In genomic region chr11:63813035-63813562, GRCh38 we compare ENCODE assay signal across 8 cellular contexts. TPM values are rescaled to one million over a fixed set of nuclear protein-coding genes. Genes with fewer than 3 reads are reported as not detected.
A peak's percentile ranks its signal among the peaks of the same experiment; 100 is the strongest.
DNase-seq lines count a peak whose midpoint lies in the region; ATAC-seq, FAIRE-seq and TF ChIP-seq lines count a peak whose summit lies in the region.

SPINDOC (plus strand) TSS chr11:63813456; CDS start chr11:63813687, 231 bp downstream.

- POLR2A ChIA-PET in A549 (lab: Yijun Ruan, JAX): interaction anchor here (1.2 kb wide), 1 partner anchor 10 kb away, joined by 3 read pairs; no protein-coding TSS in a partner anchor

- TF ChIP-seq EP300 in A549 (IDR thresholded peaks at IDR 0.05): no peak

- H3K36me3 ChIP-seq in spleen: peaks cover 0 to 21% (median 8%) of the 10 kb centered on the region in 6 donors

- H3K4me1 ChIP-seq in A549: peaks cover 17% of the 10 kb centered on the region
- peaks cover 15 to 49% (median 30%) of the 10 kb centered on the region in 6 donors for H3K4me1 ChIP-seq in spleen

- peak; percentile 60 to 89 for DNase-seq in A549 (ENCODE audit: low read depth in 1 of 2, low spot score in 1 of 2)
- peak; percentile 73 for DNase-seq in NCI-H2171 (lab: John Stamatoyannopoulos, UW)
- peak; percentile 33 to 43 (median 41) for DNase-seq in activated CD4-positive, CD25-positive, alpha-beta regulatory T cell (lab: John Stamatoyannopoulos, UW)
- peak; percentile 60 for DNase-seq in central memory CD4-positive, alpha-beta T cell
- peak; percentile 63 for DNase-seq in iris pigment epithelial cell (ENCODE audit: low read depth)
- DNase-seq in spleen: peak; percentile 92

- no peaks in the 10 kb centered on the region for H3K27me3 ChIP-seq in spleen (replicated peaks in 1 of 7)

- H3K9me3 ChIP-seq in A549: no peaks in the 10 kb centered on the region
- no peaks in the 10 kb centered on the region for H3K9me3 ChIP-seq in spleen

- FAIRE-seq in A549 (lab: Jason Lieb, UNC): no peak

- intact Hi-C loops in spleen (cut with DNase I; ENCODE audit: low total_unique reads): no loop called here

- peak within 1 kb of the TSS; percentile 97 for H3K4me2 ChIP-seq in A549

- ATAC-seq in A549 (peak; percentile 89 to 91), GM18520 (IDR thresholded peaks at IDR 0.05; ENCODE audit: unreplicated experiment) (peak; percentile 71), HG03064 (IDR thresholded peaks at IDR 0.05; ENCODE audit: low read depth, unreplicated experiment) (peak; percentile 68)

- CTCF ChIA-PET in A549 (lab: Yijun Ruan, JAX): interaction anchor here (1.0 to 7.0 kb wide), 3 partner anchors 24 to 133 kb away, joined by 4 to 32 read pairs (median 5); partner anchors contain the start of gene ZFTA

- under 1% methylated on average over 22 of the region's 65 CpGs for WGBS in A549 (ENCODE audit: missing lambda C conversion rate)
- 0 to 1% (median 0%) methylated on average over 8 to 65 of the region's 65 CpGs for WGBS in spleen, 5 donors

- peak within 1 kb of the TSS; percentile 94 for H3K4me3 ChIP-seq in A549
- peak within 1 kb of the TSS; percentile 87 to 97 (median 91) for H3K4me3 ChIP-seq in spleen

- no peak for TF ChIP-seq CTCF in A549 (IDR thresholded peaks at IDR 0.05)
- no peak for TF ChIP-seq CTCF in spleen (IDR thresholded peaks at IDR 0.05 in 8 of 11, conservative IDR thresholded peaks at IDR 0.05 in 3 of 11)

- TF ChIP-seq POLR2A in A549 (IDR thresholded peaks at IDR 0.05; ENCODE audit: low read length) (peak; percentile 55), spleen (IDR thresholded peaks at IDR 0.05) (no peak)

- TF ChIP-seq RAD21 in A549 (conservative IDR thresholded peaks at IDR 0.05 in 1 of 2, IDR thresholded peaks at IDR 0.05 in 1 of 2): no peak

- H3K27ac ChIP-seq in A549 (peak within 1 kb of the TSS; percentile 96 to 97), spleen (peak within 1 kb of the TSS; percentile 27 to 87 (median 79))

TF ChIP-seq in A549, 52 proteins besides CTCF, POLR2A, EP300 and RAD21:
- TF ChIP-seq MAFK (IDR thresholded peaks at IDR 0.05; ENCODE audit: partially characterized antibody) (no peak), JUNB (IDR thresholded peaks at IDR 0.05) (no peak), NPAS2 (CRISPR knock-in tag; IDR thresholded peaks at IDR 0.05; ENCODE audit: borderline replicate concordance) (peak; percentile 47; the same call in 1 of the 2 replicates), E2F6 (IDR thresholded peaks at IDR 0.05; ENCODE audit: borderline replicate concordance, low read depth) (peak; percentile 92), RNF2 (IDR thresholded peaks at IDR 0.05; ENCODE audit: borderline replicate concordance, low read depth) (peak; percentile 60; the same call in 1 of the 2 replicates), HOXB13 (CRISPR knock-in tag; IDR thresholded peaks at IDR 0.05; ENCODE audit: low read depth) (peak; percentile 33; the same call in 1 of the 2 replicates), BCL3 (IDR thresholded peaks at IDR 0.05) (peak; percentile 95), MAX (IDR thresholded peaks at IDR 0.05) (peak; percentile 85), JUN (IDR thresholded peaks at IDR 0.05) (peak in 1 of 2 experiments; percentile 85; a peak in 4 of 5 replicates), ATOH8 (CRISPR knock-in tag; IDR thresholded peaks at IDR 0.05; ENCODE audit: low read depth) (peak; percentile 53; the same call in 1 of the 2 replicates), EHMT2 (IDR thresholded peaks at IDR 0.05; ENCODE audit: low read depth) (no peak)
TF ChIP-seq in A549: peak in this region for 8.

RNA-seq across cellular contexts. Expression of gene SPINDOC, which starts in this region (rescaled TPM):
- polyA plus RNA-seq in A549 (2011; rRNA removed) (15.6 and 17.6 TPM in 2 replicates), A549 (2017; fragmentation: RNase III; extraction: RNeasy Plus Mini Kit Qiagen cat#74134 plus additional on column Dnase treatment) (30.4 to 34.8 TPM (median 32.1 TPM) in 3 replicates), spleen (10 to 100 TPM in 1 of 3 donors, 1 to 10 TPM in 2; 5.1 to 12.9 (median 6.9) TPM)
- polyA plus RNA-seq in A549 (2012; cell fraction: cytosol; rRNA removed): 46.0 and 55.7 TPM in 2 replicates
- polyA plus RNA-seq in A549 (2012; cell fraction: nucleus; rRNA removed): 38.7 and 42.5 TPM in 2 replicates
- polyA minus RNA-seq in A549 (2011; rRNA and poly(A)+ RNA removed): 7.0 and 9.2 TPM in 2 replicates
- total RNA-seq in spleen: 10 to 100 TPM in 6 of 7 donors, 1 to 10 TPM in 1; 10.0 to 16.8 (median 13.8) TPM

Comparison
In these comparisons a context has a peak if more than half of its experiments do, and no peak if none do; other contexts are left out.
1. Peak in every context shown above with its lines: DNase-seq, ATAC-seq, H3K4me3 ChIP-seq and H3K27ac ChIP-seq.
2. DNase-seq: peak in every context shown above with its lines; median percentile 92 in spleen; 74 in A549; 73 in NCI-H2171; 63 in iris pigment epithelial cell; 60 in central memory CD4-positive, alpha-beta T cell; 41 in activated CD4-positive, CD25-positive, alpha-beta regulatory T cell.